In the genomic region with DNA sequence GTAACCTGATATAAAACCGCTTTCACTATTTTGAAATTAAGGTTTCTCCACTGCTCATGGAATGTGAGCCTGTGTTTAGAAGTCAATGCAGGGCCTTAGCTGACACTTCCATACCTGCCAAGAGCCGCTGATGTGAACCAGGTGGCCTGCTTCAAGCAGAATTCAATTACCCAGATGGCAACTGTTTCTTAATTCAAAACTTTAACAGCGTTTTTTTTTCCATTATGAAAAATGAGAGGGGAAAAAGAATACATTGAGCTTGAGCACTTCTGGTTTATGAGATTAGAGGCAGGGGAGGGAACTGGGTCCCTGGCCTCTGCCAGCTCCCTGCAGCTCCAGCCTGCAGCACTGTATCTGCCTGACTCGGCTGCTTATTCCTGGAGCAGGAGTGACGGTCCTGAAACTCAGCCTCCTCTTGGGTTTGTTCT, we compare ENCODE assay signal across 2 cellular contexts.
A peak's percentile ranks its signal among the peaks of the same experiment; 100 is the strongest.
TF ChIP-seq lines count a peak whose summit lies in the region.

No MANE protein-coding gene starts in this region.

TF ChIP-seq in HepG2, 621 proteins besides CTCF, POLR2A, EP300 and RAD21:
- TF ChIP-seq NFIB (CRISPR knock-in tag; IDR thresholded peaks at IDR 0.05; ENCODE audit: borderline replicate concordance) (no peak), HDAC6 (IDR thresholded peaks at IDR 0.05; ENCODE audit: low read depth, low read length) (no peak), GZF1 (CRISPR knock-in tag; IDR thresholded peaks at IDR 0.05) (no peak), ZFP62 (CRISPR knock-in tag; IDR thresholded peaks at IDR 0.05) (no peak), ZNF816 (CRISPR knock-in tag; IDR thresholded peaks at IDR 0.05; ENCODE audit: borderline replicate concordance) (no peak), KLF12 (CRISPR knock-in tag; IDR thresholded peaks at IDR 0.05; ENCODE audit: borderline replicate concordance) (no peak), TAF15 (IDR thresholded peaks at IDR 0.05; ENCODE audit: low read depth, low read length, poor library complexity, severe bottlenecking) (no peak), ZNF557 (CRISPR knock-in tag; IDR thresholded peaks at IDR 0.05) (no peak), ZNF556 (CRISPR knock-in tag; IDR thresholded peaks at IDR 0.05; ENCODE audit: borderline replicate concordance) (no peak), NFE2L1 (CRISPR knock-in tag; IDR thresholded peaks at IDR 0.05; ENCODE audit: borderline replicate concordance) (no peak), ZNF850 (CRISPR knock-in tag; conservative IDR thresholded peaks at IDR 0.05) (no peak), TFDP2 (CRISPR knock-in tag; IDR thresholded peaks at IDR 0.05) (no peak), IRX3 (CRISPR knock-in tag; IDR thresholded peaks at IDR 0.05; ENCODE audit: borderline replicate concordance, low read depth) (no peak), NFRKB (IDR thresholded peaks at IDR 0.05) (no peak), ZNF30 (CRISPR knock-in tag; IDR thresholded peaks at IDR 0.05) (no peak)

TF ChIP-seq in SK-N-SH treated with all-trans-retinoic acid at 6 μM for 48 hours, 23 proteins besides CTCF, POLR2A, EP300 and RAD21:
- TF ChIP-seq GLIS3 (CRISPR knock-in tag; IDR thresholded peaks at IDR 0.05) (no peak), TCF4 (CRISPR knock-in tag; IDR thresholded peaks at IDR 0.05; ENCODE audit: borderline replicate concordance) (peak; percentile 98), ZC3H10 (CRISPR knock-in tag; IDR thresholded peaks at IDR 0.05) (peak; percentile 55; the same call in 1 of the 2 replicates), CSDC2 (CRISPR knock-in tag; IDR thresholded peaks at IDR 0.05) (no peak), RARB (CRISPR knock-in tag; IDR thresholded peaks at IDR 0.05) (peak; percentile 55; the same call in 1 of the 2 replicates), OSR1 (CRISPR knock-in tag; IDR thresholded peaks at IDR 0.05) (no peak), PPARA (CRISPR knock-in tag; IDR thresholded peaks at IDR 0.05; ENCODE audit: borderline replicate concordance) (no peak), ZNF70 (CRISPR knock-in tag; IDR thresholded peaks at IDR 0.05) (no peak), ZFP3 (CRISPR knock-in tag; IDR thresholded peaks at IDR 0.05) (0 out of 2 replicates have a peak, but pooled peaks have one; percentile 19), ZFP30 (CRISPR knock-in tag; IDR thresholded peaks at IDR 0.05) (no peak), SNAI2 (CRISPR knock-in tag; IDR thresholded peaks at IDR 0.05) (peak; percentile 90; the same call in 1 of the 2 replicates), ARNTL (CRISPR knock-in tag; IDR thresholded peaks at IDR 0.05; ENCODE audit: borderline replicate concordance, low read depth) (no peak), TOX (CRISPR knock-in tag; IDR thresholded peaks at IDR 0.05; ENCODE audit: borderline replicate concordance) (peak; percentile 54; the same call in 1 of the 2 replicates), ISL1 (CRISPR knock-in tag; IDR thresholded peaks at IDR 0.05) (peak; percentile 97), ZNF8 (CRISPR knock-in tag; IDR thresholded peaks at IDR 0.05) (no peak), ESRRG (CRISPR knock-in tag; IDR thresholded peaks at IDR 0.05) (no peak), CREB5 (CRISPR knock-in tag; IDR thresholded peaks at IDR 0.05; ENCODE audit: low read depth) (peak; percentile 53; the same call in 1 of the 2 replicates), ZNF565 (CRISPR knock-in tag; conservative IDR thresholded peaks at IDR 0.05; ENCODE audit: low read depth) (no peak), BACH2 (CRISPR knock-in tag; IDR thresholded peaks at IDR 0.05; ENCODE audit: borderline replicate concordance) (no peak)
- TF ChIP-seq, protein P1, sequence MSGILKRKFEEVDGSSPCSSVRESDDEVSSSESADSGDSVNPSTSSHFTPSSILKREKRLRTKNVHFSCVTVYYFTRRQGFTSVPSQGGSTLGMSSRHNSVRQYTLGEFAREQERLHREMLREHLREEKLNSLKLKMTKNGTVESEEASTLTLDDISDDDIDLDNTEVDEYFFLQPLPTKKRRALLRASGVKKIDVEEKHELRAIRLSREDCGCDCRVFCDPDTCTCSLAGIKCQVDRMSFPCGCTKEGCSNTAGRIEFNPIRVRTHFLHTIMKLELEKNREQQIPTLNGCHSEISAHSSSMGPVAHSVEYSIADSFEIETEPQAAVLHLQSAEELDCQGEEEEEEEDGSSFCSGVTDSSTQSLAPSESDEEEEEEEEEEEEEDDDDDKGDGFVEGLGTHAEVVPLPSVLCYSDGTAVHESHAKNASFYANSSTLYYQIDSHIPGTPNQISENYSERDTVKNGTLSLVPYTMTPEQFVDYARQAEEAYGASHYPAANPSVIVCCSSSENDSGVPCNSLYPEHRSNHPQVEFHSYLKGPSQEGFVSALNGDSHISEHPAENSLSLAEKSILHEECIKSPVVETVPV (CRISPR knock-in tag; IDR thresholded peaks at IDR 0.05), result no peak; the same call in 1 of the 2 replicates
- TF ChIP-seq, protein P2, sequence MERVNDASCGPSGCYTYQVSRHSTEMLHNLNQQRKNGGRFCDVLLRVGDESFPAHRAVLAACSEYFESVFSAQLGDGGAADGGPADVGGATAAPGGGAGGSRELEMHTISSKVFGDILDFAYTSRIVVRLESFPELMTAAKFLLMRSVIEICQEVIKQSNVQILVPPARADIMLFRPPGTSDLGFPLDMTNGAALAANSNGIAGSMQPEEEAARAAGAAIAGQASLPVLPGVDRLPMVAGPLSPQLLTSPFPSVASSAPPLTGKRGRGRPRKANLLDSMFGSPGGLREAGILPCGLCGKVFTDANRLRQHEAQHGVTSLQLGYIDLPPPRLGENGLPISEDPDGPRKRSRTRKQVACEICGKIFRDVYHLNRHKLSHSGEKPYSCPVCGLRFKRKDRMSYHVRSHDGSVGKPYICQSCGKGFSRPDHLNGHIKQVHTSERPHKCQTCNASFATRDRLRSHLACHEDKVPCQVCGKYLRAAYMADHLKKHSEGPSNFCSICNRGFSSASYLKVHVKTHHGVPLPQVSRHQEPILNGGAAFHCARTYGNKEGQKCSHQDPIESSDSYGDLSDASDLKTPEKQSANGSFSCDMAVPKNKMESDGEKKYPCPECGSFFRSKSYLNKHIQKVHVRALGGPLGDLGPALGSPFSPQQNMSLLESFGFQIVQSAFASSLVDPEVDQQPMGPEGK (CRISPR knock-in tag; IDR thresholded peaks at IDR 0.05; ENCODE audit: borderline replicate concordance), result peak; percentile 77; the same call in 1 of the 2 replicates
- TF ChIP-seq, protein P3, sequence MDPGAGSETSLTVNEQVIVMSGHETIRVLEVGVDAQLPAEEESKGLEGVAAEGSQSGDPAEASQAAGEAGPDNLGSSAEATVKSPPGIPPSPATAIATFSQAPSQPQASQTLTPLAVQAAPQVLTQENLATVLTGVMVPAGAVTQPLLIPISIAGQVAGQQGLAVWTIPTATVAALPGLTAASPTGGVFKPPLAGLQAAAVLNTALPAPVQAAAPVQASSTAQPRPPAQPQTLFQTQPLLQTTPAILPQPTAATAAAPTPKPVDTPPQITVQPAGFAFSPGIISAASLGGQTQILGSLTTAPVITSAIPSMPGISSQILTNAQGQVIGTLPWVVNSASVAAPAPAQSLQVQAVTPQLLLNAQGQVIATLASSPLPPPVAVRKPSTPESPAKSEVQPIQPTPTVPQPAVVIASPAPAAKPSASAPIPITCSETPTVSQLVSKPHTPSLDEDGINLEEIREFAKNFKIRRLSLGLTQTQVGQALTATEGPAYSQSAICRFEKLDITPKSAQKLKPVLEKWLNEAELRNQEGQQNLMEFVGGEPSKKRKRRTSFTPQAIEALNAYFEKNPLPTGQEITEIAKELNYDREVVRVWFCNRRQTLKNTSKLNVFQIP (CRISPR knock-in tag; IDR thresholded peaks at IDR 0.05; ENCODE audit: borderline replicate concordance, low read depth), result peak; percentile 33; the same call in 1 of the 2 replicates
- TF ChIP-seq, protein P4, sequence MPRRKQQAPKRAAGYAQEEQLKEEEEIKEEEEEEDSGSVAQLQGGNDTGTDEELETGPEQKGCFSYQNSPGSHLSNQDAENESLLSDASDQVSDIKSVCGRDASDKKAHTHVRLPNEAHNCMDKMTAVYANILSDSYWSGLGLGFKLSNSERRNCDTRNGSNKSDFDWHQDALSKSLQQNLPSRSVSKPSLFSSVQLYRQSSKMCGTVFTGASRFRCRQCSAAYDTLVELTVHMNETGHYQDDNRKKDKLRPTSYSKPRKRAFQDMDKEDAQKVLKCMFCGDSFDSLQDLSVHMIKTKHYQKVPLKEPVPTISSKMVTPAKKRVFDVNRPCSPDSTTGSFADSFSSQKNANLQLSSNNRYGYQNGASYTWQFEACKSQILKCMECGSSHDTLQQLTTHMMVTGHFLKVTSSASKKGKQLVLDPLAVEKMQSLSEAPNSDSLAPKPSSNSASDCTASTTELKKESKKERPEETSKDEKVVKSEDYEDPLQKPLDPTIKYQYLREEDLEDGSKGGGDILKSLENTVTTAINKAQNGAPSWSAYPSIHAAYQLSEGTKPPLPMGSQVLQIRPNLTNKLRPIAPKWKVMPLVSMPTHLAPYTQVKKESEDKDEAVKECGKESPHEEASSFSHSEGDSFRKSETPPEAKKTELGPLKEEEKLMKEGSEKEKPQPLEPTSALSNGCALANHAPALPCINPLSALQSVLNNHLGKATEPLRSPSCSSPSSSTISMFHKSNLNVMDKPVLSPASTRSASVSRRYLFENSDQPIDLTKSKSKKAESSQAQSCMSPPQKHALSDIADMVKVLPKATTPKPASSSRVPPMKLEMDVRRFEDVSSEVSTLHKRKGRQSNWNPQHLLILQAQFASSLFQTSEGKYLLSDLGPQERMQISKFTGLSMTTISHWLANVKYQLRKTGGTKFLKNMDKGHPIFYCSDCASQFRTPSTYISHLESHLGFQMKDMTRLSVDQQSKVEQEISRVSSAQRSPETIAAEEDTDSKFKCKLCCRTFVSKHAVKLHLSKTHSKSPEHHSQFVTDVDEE (CRISPR knock-in tag; IDR thresholded peaks at IDR 0.05), result peak; percentile 93
